ENCODE assay signal across 1 cellular context in genomic region chr15:74438696-74439316, GRCh38.
TF ChIP-seq lines count a peak whose summit lies in the region.

No MANE protein-coding gene starts in this region.

TF ChIP-seq in HepG2, 621 proteins besides CTCF, POLR2A, EP300 and RAD21 (continued from another document and continues in another):
- TF ChIP-seq, protein P1, sequence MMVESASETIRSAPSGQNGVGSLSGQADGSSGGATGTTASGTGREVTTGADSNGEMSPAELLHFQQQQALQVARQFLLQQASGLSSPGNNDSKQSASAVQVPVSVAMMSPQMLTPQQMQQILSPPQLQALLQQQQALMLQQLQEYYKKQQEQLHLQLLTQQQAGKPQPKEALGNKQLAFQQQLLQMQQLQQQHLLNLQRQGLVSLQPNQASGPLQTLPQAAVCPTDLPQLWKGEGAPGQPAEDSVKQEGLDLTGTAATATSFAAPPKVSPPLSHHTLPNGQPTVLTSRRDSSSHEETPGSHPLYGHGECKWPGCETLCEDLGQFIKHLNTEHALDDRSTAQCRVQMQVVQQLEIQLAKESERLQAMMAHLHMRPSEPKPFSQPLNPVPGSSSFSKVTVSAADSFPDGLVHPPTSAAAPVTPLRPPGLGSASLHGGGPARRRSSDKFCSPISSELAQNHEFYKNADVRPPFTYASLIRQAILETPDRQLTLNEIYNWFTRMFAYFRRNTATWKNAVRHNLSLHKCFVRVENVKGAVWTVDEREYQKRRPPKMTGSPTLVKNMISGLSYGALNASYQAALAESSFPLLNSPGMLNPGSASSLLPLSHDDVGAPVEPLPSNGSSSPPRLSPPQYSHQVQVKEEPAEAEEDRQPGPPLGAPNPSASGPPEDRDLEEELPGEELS (CRISPR knock-in tag; IDR thresholded peaks at IDR 0.05), result 0 out of 2 replicates have a peak, but pooled peaks have one; percentile 13
- TF ChIP-seq RXRA (CRISPR knock-in tag; IDR thresholded peaks at IDR 0.05) (0 out of 2 replicates have a peak, but pooled peaks have one; percentile 22), MAF1 (CRISPR knock-in tag; IDR thresholded peaks at IDR 0.05; ENCODE audit: borderline replicate concordance) (no peak), ZNF644 (CRISPR knock-in tag; IDR thresholded peaks at IDR 0.05; ENCODE audit: low read depth) (peak; percentile 44; the same call in 1 of the 2 replicates), E2F2 (CRISPR knock-in tag; IDR thresholded peaks at IDR 0.05; ENCODE audit: borderline replicate concordance) (no peak), SOX13 (IDR thresholded peaks at IDR 0.05) (no peak), SOX13 (CRISPR knock-in tag; conservative IDR thresholded peaks at IDR 0.05 in 1 of 2, IDR thresholded peaks at IDR 0.05 in 1 of 2) (peak in 1 of 2 experiments; percentile 19; a peak in 1 of 4 replicates), STAG1 (CRISPR knock-in tag; IDR thresholded peaks at IDR 0.05) (peak; percentile 97), ZNF501 (CRISPR knock-in tag; IDR thresholded peaks at IDR 0.05) (peak; percentile 17; the same call in 1 of the 2 replicates), MAX (IDR thresholded peaks at IDR 0.05) (peak; percentile 23; the same call in 1 of the 2 replicates), GABPB1 (CRISPR knock-in tag; IDR thresholded peaks at IDR 0.05) (no peak), RARA (CRISPR knock-in tag; IDR thresholded peaks at IDR 0.05) (0 out of 2 replicates have a peak, but pooled peaks have one; percentile 11), SMC3 (IDR thresholded peaks at IDR 0.05; ENCODE audit: low read length) (peak; percentile 98), KDM1A (CRISPR knock-in tag; IDR thresholded peaks at IDR 0.05) (0 out of 2 replicates have a peak, but pooled peaks have one; percentile 25), ZGPAT (CRISPR knock-in tag; IDR thresholded peaks at IDR 0.05) (no peak; the same call in 1 of the 2 replicates), TCF12 (IDR thresholded peaks at IDR 0.05) (no peak), TCF12 (CRISPR knock-in tag; IDR thresholded peaks at IDR 0.05) (no peak), ARID5B (CRISPR knock-in tag; IDR thresholded peaks at IDR 0.05) (peak; percentile 28; the same call in 1 of the 2 replicates), NCOA2 (CRISPR knock-in tag; IDR thresholded peaks at IDR 0.05) (peak; percentile 48; the same call in 1 of the 2 replicates), KLF16 (CRISPR knock-in tag; IDR thresholded peaks at IDR 0.05) (peak in 1 of 2 experiments; percentile 45; a peak in 1 of 4 replicates), ZNF75D (CRISPR knock-in tag; IDR thresholded peaks at IDR 0.05; ENCODE audit: borderline replicate concordance) (no peak), MAZ (IDR thresholded peaks at IDR 0.05; ENCODE audit: borderline replicate concordance, low read depth, low read length) (peak; percentile 39; the same call in 1 of the 2 replicates), MAZ (CRISPR knock-in tag; IDR thresholded peaks at IDR 0.05; ENCODE audit: low read depth) (no peak), ZSCAN20 (CRISPR knock-in tag; IDR thresholded peaks at IDR 0.05; ENCODE audit: borderline replicate concordance) (no peak), CREB3 (CRISPR knock-in tag; IDR thresholded peaks at IDR 0.05) (no peak), RXRB (CRISPR knock-in tag; IDR thresholded peaks at IDR 0.05; ENCODE audit: borderline replicate concordance) (peak; percentile 66; the same call in 1 of the 2 replicates), THAP7 (CRISPR knock-in tag; IDR thresholded peaks at IDR 0.05) (0 out of 2 replicates have a peak, but pooled peaks have one; percentile 38), GTF2F1 (IDR thresholded peaks at IDR 0.05; ENCODE audit: low read length) (no peak), MIER3 (CRISPR knock-in tag; IDR thresholded peaks at IDR 0.05; ENCODE audit: borderline replicate concordance) (0 out of 2 replicates have a peak, but pooled peaks have one; percentile 39), CBX5 (CRISPR knock-in tag; IDR thresholded peaks at IDR 0.05; ENCODE audit: borderline replicate concordance) (peak; percentile 65; the same call in 1 of the 2 replicates), ZNF234 (CRISPR knock-in tag; conservative IDR thresholded peaks at IDR 0.05) (no peak), NR2F2 (IDR thresholded peaks at IDR 0.05; ENCODE audit: borderline replicate concordance, low read depth) (no peak)
- TF ChIP-seq, protein P2, sequence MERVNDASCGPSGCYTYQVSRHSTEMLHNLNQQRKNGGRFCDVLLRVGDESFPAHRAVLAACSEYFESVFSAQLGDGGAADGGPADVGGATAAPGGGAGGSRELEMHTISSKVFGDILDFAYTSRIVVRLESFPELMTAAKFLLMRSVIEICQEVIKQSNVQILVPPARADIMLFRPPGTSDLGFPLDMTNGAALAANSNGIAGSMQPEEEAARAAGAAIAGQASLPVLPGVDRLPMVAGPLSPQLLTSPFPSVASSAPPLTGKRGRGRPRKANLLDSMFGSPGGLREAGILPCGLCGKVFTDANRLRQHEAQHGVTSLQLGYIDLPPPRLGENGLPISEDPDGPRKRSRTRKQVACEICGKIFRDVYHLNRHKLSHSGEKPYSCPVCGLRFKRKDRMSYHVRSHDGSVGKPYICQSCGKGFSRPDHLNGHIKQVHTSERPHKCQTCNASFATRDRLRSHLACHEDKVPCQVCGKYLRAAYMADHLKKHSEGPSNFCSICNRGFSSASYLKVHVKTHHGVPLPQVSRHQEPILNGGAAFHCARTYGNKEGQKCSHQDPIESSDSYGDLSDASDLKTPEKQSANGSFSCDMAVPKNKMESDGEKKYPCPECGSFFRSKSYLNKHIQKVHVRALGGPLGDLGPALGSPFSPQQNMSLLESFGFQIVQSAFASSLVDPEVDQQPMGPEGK (CRISPR knock-in tag; IDR thresholded peaks at IDR 0.05), result peak; percentile 66
- TF ChIP-seq, protein P3, sequence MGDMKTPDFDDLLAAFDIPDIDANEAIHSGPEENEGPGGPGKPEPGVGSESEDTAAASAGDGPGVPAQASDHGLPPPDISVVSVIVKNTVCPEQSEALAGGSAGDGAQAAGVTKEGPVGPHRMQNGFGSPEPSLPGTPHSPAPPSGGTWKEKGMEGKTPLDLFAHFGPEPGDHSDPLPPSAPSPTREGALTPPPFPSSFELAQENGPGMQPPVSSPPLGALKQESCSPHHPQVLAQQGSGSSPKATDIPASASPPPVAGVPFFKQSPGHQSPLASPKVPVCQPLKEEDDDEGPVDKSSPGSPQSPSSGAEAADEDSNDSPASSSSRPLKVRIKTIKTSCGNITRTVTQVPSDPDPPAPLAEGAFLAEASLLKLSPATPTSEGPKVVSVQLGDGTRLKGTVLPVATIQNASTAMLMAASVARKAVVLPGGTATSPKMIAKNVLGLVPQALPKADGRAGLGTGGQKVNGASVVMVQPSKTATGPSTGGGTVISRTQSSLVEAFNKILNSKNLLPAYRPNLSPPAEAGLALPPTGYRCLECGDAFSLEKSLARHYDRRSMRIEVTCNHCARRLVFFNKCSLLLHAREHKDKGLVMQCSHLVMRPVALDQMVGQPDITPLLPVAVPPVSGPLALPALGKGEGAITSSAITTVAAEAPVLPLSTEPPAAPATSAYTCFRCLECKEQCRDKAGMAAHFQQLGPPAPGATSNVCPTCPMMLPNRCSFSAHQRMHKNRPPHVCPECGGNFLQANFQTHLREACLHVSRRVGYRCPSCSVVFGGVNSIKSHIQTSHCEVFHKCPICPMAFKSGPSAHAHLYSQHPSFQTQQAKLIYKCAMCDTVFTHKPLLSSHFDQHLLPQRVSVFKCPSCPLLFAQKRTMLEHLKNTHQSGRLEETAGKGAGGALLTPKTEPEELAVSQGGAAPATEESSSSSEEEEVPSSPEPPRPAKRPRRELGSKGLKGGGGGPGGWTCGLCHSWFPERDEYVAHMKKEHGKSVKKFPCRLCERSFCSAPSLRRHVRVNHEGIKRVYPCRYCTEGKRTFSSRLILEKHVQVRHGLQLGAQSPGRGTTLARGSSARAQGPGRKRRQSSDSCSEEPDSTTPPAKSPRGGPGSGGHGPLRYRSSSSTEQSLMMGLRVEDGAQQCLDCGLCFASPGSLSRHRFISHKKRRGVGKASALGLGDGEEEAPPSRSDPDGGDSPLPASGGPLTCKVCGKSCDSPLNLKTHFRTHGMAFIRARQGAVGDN (CRISPR knock-in tag; IDR thresholded peaks at IDR 0.05), result peak; percentile 35; the same call in 1 of the 2 replicates
- TF ChIP-seq, protein P4, sequence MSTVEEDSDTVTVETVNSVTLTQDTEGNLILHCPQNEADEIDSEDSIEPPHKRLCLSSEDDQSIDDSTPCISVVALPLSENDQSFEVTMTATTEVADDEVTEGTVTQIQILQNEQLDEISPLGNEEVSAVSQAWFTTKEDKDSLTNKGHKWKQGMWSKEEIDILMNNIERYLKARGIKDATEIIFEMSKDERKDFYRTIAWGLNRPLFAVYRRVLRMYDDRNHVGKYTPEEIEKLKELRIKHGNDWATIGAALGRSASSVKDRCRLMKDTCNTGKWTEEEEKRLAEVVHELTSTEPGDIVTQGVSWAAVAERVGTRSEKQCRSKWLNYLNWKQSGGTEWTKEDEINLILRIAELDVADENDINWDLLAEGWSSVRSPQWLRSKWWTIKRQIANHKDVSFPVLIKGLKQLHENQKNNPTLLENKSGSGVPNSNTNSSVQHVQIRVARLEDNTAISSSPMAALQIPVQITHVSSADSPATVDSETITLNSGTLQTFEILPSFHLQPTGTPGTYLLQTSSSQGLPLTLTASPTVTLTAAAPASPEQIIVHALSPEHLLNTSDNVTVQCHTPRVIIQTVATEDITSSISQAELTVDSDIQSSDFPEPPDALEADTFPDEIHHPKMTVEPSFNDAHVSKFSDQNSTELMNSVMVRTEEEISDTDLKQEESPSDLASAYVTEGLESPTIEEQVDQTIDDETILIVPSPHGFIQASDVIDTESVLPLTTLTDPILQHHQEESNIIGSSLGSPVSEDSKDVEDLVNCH (CRISPR knock-in tag; IDR thresholded peaks at IDR 0.05), result no peak
- TF ChIP-seq, protein P5, sequence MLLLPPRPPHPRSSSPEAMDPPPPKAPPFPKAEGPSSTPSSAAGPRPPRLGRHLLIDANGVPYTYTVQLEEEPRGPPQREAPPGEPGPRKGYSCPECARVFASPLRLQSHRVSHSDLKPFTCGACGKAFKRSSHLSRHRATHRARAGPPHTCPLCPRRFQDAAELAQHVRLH (CRISPR knock-in tag; IDR thresholded peaks at IDR 0.05; ENCODE audit: borderline replicate concordance, low read depth), result peak; percentile 57; the same call in 1 of the 2 replicates
